12 cellular contexts compared by ENCODE assay signal in genomic region chr5:157554180-157555030, GRCh38. TPM values are rescaled to one million over a fixed set of nuclear protein-coding genes. Genes with fewer than 3 reads are reported as not detected.
DNase-seq lines count a peak whose midpoint lies in the region; ATAC-seq, FAIRE-seq and TF ChIP-seq lines count a peak whose summit lies in the region.
"Had no signal": no experiment of that assay in that cellular context is flagged by ENCODE, and none has a peak within 500 bp of the region (broad histone marks: within the 10 kb centered on the region; RNA-seq: fewer than 3 reads in every experiment).

No MANE protein-coding gene starts in this region.

- ATAC-seq in gastroesophageal sphincter (no peak), gastrocnemius medialis (no peak), HG02852 (IDR thresholded peaks at IDR 0.05; ENCODE audit: unreplicated experiment) (no peak), esophagus mucosa (no peak)
- ATAC-seq: HCT116 had no signal

- H3K9me2 ChIP-seq in PC-9 (ENCODE audit: insufficient read depth): no peaks in the 10 kb centered on the region

- no peaks in the 10 kb centered on the region for H3K9me3 ChIP-seq in PC-9 (ENCODE audit: insufficient read depth, low read depth)
- no peaks in the 10 kb centered on the region for H3K9me3 ChIP-seq in gastroesophageal sphincter
- no peaks in the 10 kb centered on the region for H3K9me3 ChIP-seq in gastrocnemius medialis
- H3K9me3 ChIP-seq: lower lobe of right lung, MG63 had no signal

- H3K4me3 ChIP-seq in PC-9: no peak overlapping the region
- H3K4me3 ChIP-seq in gastroesophageal sphincter: no peak overlapping the region
- no peak overlapping the region for H3K4me3 ChIP-seq in gastrocnemius medialis
- H3K4me3 ChIP-seq: lower lobe of right lung, MG63 had no signal

- BruUV-seq in PC-9 (replicated peaks; lab: Mats Ljungman, UMichigan): no TSS peak

- H2AFZ ChIP-seq in PC-9: no peak overlapping the region

- H3K4me2 ChIP-seq in PC-9: peak overlapping the region; percentile 38

- H3K27ac ChIP-seq in PC-9: no peak overlapping the region
- peak overlapping the region; percentile 3 to 96 (median 77) for H3K27ac ChIP-seq in gastroesophageal sphincter
- H3K27ac ChIP-seq in gastrocnemius medialis: peak overlapping the region in 2 of 4 donors; percentile 32 to 36
- H3K27ac ChIP-seq: lower lobe of right lung had no signal

- POLR2A ChIA-PET in PC-9 (lab: Charles Lee; ENCODE audit: unreplicated experiment): no interaction called here

- H3K27me3 ChIP-seq in PC-9 (ENCODE audit: insufficient read depth, low read depth): no peaks in the 10 kb centered on the region
- H3K27me3 ChIP-seq in gastroesophageal sphincter: no peaks in the 10 kb centered on the region
- no peaks in the 10 kb centered on the region for H3K27me3 ChIP-seq in gastrocnemius medialis
- H3K27me3 ChIP-seq: MG63 had no signal

- no peak for TF ChIP-seq POLR2A in GM12891 (IDR thresholded peaks at IDR 0.05; ENCODE audit: low read depth, low read length)
- no peak for TF ChIP-seq POLR2A in gastroesophageal sphincter (IDR thresholded peaks at IDR 0.05)
- TF ChIP-seq POLR2A in gastrocnemius medialis (IDR thresholded peaks at IDR 0.05): no peak

- 28 to 34% methylated on average over 6 to 7 of the region's 10 CpGs for WGBS in gastroesophageal sphincter (ENCODE audit: low coverage in 1 of 2), 2 donors

- H3K36me3 ChIP-seq in PC-9 (ENCODE audit: low read depth) (no peaks in the 10 kb centered on the region), gastroesophageal sphincter (no peaks in the 10 kb centered on the region), gastrocnemius medialis (no peaks in the 10 kb centered on the region)
- H3K36me3 ChIP-seq: lower lobe of right lung had no signal

- H3K4me1 ChIP-seq in PC-9 (replicated peaks; ENCODE audit: insufficient read depth) (peaks cover 70% of the 10 kb centered on the region), gastroesophageal sphincter (peaks cover 21 to 71% (median 27%) of the 10 kb centered on the region in 3 donors), gastrocnemius medialis (peaks cover 38 to 39% of the 10 kb centered on the region in 2 donors)

- H3K79me2 ChIP-seq in PC-9 (ENCODE audit: low read depth): peaks cover 35% of the 10 kb centered on the region

- in situ Hi-C loops in gastrocnemius medialis (cut with MboI; ENCODE audit: low sequenced_read_pairs in 4 of 4): no loop called here

- CTCF ChIA-PET in PC-9 (lab: Charles Lee): no interaction called here

- peaks cover 57% of the 10 kb centered on the region for H3F3A ChIP-seq in PC-9 (ENCODE audit: insufficient read depth, low read depth)

- TF ChIP-seq EP300 in gastroesophageal sphincter (IDR thresholded peaks at IDR 0.05): no peak

- intact Hi-C loops in PC-9 (cut with micrococcal nuclease; ENCODE audit: unreplicated experiment) (loop anchor here (5.0 kb wide), 3 partner anchors 113 to 167 kb away; no protein-coding TSS in a partner anchor), gastrocnemius medialis (cut with DNase I; ENCODE audit: low total_unique reads) (no loop called here)

- H4K20me1 ChIP-seq in PC-9 (ENCODE audit: insufficient read depth): no peaks in the 10 kb centered on the region

- peak; percentile 45 for FAIRE-seq in GM12891 (lab: Jason Lieb, UNC)

- no peak for TF ChIP-seq CTCF in PC-9 (conservative IDR thresholded peaks at IDR 0.05)
- no peak for TF ChIP-seq CTCF in gastroesophageal sphincter (IDR thresholded peaks at IDR 0.05)
- TF ChIP-seq CTCF in gastrocnemius medialis (IDR thresholded peaks at IDR 0.05 in 4 of 5, conservative IDR thresholded peaks at IDR 0.05 in 1 of 5): no peak

- DNase-seq in GM12891 (ENCODE audit: insufficient read length, low spot score) (no peak), PC-9 (no peak), retina (peak; percentile 47), gastrocnemius medialis (no peak), NCI-H146 (lab: John Stamatoyannopoulos, UW) (no peak)
- DNase-seq: lower lobe of right lung, MG63, NCI-H69 had no signal

TF ChIP-seq in GM12891, 5 proteins besides CTCF, POLR2A, EP300 and RAD21:
- TF ChIP-seq SPI1 (IDR thresholded peaks at IDR 0.05; ENCODE audit: low read depth, low read length): no peak
- no peak for TF ChIP-seq POLR2AphosphoS5 (IDR thresholded peaks at IDR 0.05; ENCODE audit: low read depth, low read length)
- no peak for TF ChIP-seq PAX5 (IDR thresholded peaks at IDR 0.05; ENCODE audit: insufficient read depth, low read length, severe bottlenecking)
- TF ChIP-seq TAF1 (IDR thresholded peaks at IDR 0.05; ENCODE audit: low read depth, low read length): no peak
- no peak for TF ChIP-seq POU2F2 (IDR thresholded peaks at IDR 0.05; ENCODE audit: low read depth, low read length)

RNA-seq across cellular contexts. Expression of gene ADAM19, which starts 21.2 kb away (rescaled TPM):
- polyA plus RNA-seq in GM12891 (2012; ENCODE audit: low read depth, missing spikeins): 8.8 TPM
- total RNA-seq in PC-9 (2021) (7.6 and 9.3 TPM in 2 replicates), gastroesophageal sphincter (10 to 100 TPM; 19.3 to 38.5 (median 31.2) TPM), gastrocnemius medialis (under 1 TPM; 0.39 to 0.97 (median 0.76) TPM), esophagus mucosa (2.2 TPM)
